In genomic region chr17:28842282-28843012, GRCh38 we compare ENCODE assay signal across 8 cellular contexts. TPM values are rescaled to one million over a fixed set of nuclear protein-coding genes. Genes with fewer than 3 reads are reported as not detected.
DNase-seq lines count a peak whose midpoint lies in the region; ATAC-seq lines count a peak whose summit lies in the region.

FAM222B (minus strand) TSS chr17:28842790; CDS start chr17:28766667, 76,123 bp downstream.

- peak; percentile 61 for ATAC-seq in GM19438 (IDR thresholded peaks at IDR 0.05; ENCODE audit: low read depth, unreplicated experiment)
- peak; percentile 97 for ATAC-seq in effector memory CD8-positive, alpha-beta T cell (replicated peaks)

- H3K4me1 Mint-ChIP-seq in effector memory CD8-positive, alpha-beta T cell (ENCODE audit: low read depth in 2 of 2), result peaks cover 15 to 16% of the 10 kb centered on the region in 2 donors

- CTCF ChIA-PET in activated CD8-positive, alpha-beta memory T cell treated with anti-CD3 and anti-CD28 coated beads for 36 hours (lab: Charles Lee), result interaction anchor here (0.7 to 2.6 kb wide), 11 partner anchors 11 to 116 kb away, joined by 3 to 15 read pairs (median 4); partner anchors contain the start of genes FLOT2 and TLCD1

- no peaks in the 10 kb centered on the region for H3K36me3 ChIP-seq in BLaER1 treated with 17β-estradiol and CSF1 and Interleukin-3, amounts not matched to agents 10 nM and 100 nM

- H3K27me3 Mint-ChIP-seq in effector memory CD8-positive, alpha-beta T cell, result no peaks in the 10 kb centered on the region

- peaks cover 34 to 48% (median 46%) of the 10 kb centered on the region in 10 experiments for H3K4me1 ChIP-seq in BLaER1 treated with 17β-estradiol and CSF1 and Interleukin-3, amounts not matched to agents 10 nM and 100 nM

- H3K27ac Mint-ChIP-seq in effector memory CD8-positive, alpha-beta T cell, result peak within 1 kb of the TSS; percentile 96

- H3K27ac ChIP-seq in BLaER1 treated with 17β-estradiol and CSF1 and Interleukin-3, amounts not matched to agents 10 nM and 100 nM, result peak within 1 kb of the TSS; percentile 40 to 83 (median 76); a peak in 21 of 22 replicates

- no peaks in the 10 kb centered on the region for H3K27me3 ChIP-seq in BLaER1 treated with 17β-estradiol and CSF1 and Interleukin-3, amounts not matched to agents 10 nM and 100 nM

- POLR2A ChIA-PET in activated CD8-positive, alpha-beta memory T cell treated with anti-CD3 and anti-CD28 coated beads for 36 hours (lab: Charles Lee), result interaction anchor here (0.6 to 1.3 kb wide), 6 partner anchors 32 to 131 kb away, joined by 3 to 5 read pairs (median 4); partner anchors contain the start of genes FLOT2, PHF12 and PROCA1

- peak within 1 kb of the TSS; percentile 82 to 96 (median 86) for H3K4me2 ChIP-seq in BLaER1 treated with 17β-estradiol and CSF1 and Interleukin-3, amounts not matched to agents 10 nM and 100 nM

- H4K20me1 ChIP-seq in BLaER1 treated with 17β-estradiol and CSF1 and Interleukin-3, amounts not matched to agents 10 nM and 100 nM, result peaks cover 0 to 48% (median 40%) of the 10 kb centered on the region in 11 experiments; a peak in 19 of 22 replicates

- H3K36me3 Mint-ChIP-seq in effector memory CD8-positive, alpha-beta T cell (ENCODE audit: insufficient read depth), result peaks cover 3% of the 10 kb centered on the region

- peak within 1 kb of the TSS; percentile 76 to 90 (median 86) for H3K9ac ChIP-seq in BLaER1 treated with 17β-estradiol and CSF1 and Interleukin-3, amounts not matched to agents 10 nM and 100 nM

- peak within 1 kb of the TSS; percentile 99 to 100 for H3K4me3 Mint-ChIP-seq in effector memory CD8-positive, alpha-beta T cell

- peak within 1 kb of the TSS; percentile 75 to 95 (median 84) for H3K4me3 ChIP-seq in BLaER1 treated with 17β-estradiol and CSF1 and Interleukin-3, amounts not matched to agents 10 nM and 100 nM

- no peaks in the 10 kb centered on the region for H3K9me3 Mint-ChIP-seq in effector memory CD8-positive, alpha-beta T cell

- DNase-seq in HS-27A (ENCODE audit: low read depth) (peak; percentile 35), NOMO-1 (lab: John Stamatoyannopoulos, UW; ENCODE audit: unreplicated experiment in 2 of 2) (peak; percentile 78 to 84), medulla oblongata (ENCODE audit: extremely low spot score) (peak; percentile 88)
- DNase-seq in effector memory CD8-positive, alpha-beta T cell, result peak; percentile 78 to 82 (median 81)
- peak; percentile 77 to 82 (median 82) for DNase-seq in stimulated activated CD4-positive, alpha-beta T cell treated with anti-CD3 and anti-CD28 coated beads, TNF-alpha, amount 100 ng/mL, for 48 hours (ENCODE audit: low read depth in 3 of 3)

- no peaks in the 10 kb centered on the region for H3K9me3 ChIP-seq in BLaER1 treated with 17β-estradiol and CSF1 and Interleukin-3, amounts not matched to agents 10 nM and 100 nM (replicated peaks in 1 of 11)

RNA-seq across cellular contexts. Expression of gene FAM222B, which starts in this region (rescaled TPM):
- total RNA-seq in activated CD8-positive, alpha-beta memory T cell treated with anti-CD3 and anti-CD28 coated beads for 36 hours, result 10 to 100 TPM; 20.1 to 20.3 TPM

Comparison
In these comparisons a context has a peak if more than half of its experiments do, and no peak if none do; other contexts are left out.
1. Peak in every context shown above with its lines: DNase-seq, ATAC-seq, H3K4me3 ChIP-seq and H3K27ac ChIP-seq.
2. DNase-seq: peak in every context shown above with its lines; median percentile 88 in medulla oblongata; 82 in stimulated activated CD4-positive, alpha-beta T cell treated with anti-CD3 and anti-CD28 coated beads, TNF-alpha, amount 100 ng/mL, for 48 hours; 81 in NOMO-1; 81 in effector memory CD8-positive, alpha-beta T cell; 35 in HS-27A.